Comparison of ENCODE assay signal across 26 cellular contexts in genomic region chr5:126883801-126884200, GRCh38.
DNase-seq lines count a peak whose midpoint lies in the region; ATAC-seq, FAIRE-seq and TF ChIP-seq lines count a peak whose summit lies in the region.
"Had no signal": no experiment of that assay in that cellular context is flagged by ENCODE, and none has a peak within 500 bp of the region (broad histone marks: within the 10 kb centered on the region; RNA-seq: fewer than 3 reads in every experiment).

No MANE protein-coding gene starts in this region.

- no peaks in the 10 kb centered on the region for H4K20me1 ChIP-seq in SK-N-SH (ENCODE audit: insufficient read depth)

- TF ChIP-seq RAD21 in SK-N-SH (IDR thresholded peaks at IDR 0.05; ENCODE audit: low read length), result no peak

- POLR2A ChIA-PET in SK-N-SH (lab: Yijun Ruan, JAX), result no interaction called here

- no peaks in the 10 kb centered on the region for H3K9me3 Mint-ChIP-seq in endodermal cell
- H3K9me3 Mint-ChIP-seq: activated T-helper 2 cell treated with anti-CD3 and anti-CD28 coated beads, Interferon-gamma antibody, Interleukin-2, Interleukin-4, amounts not matched to agents 10 μg/mL and 5 μg/mL and 100 μg/mL, durations not matched to agents 14 hours and 24 hours and 36 hours; immature natural killer cell; WTC11 had no signal

- H3K4me1 ChIP-seq in SK-N-SH (ENCODE audit: control insufficient read depth in 1 of 2, insufficient read depth in 2 of 2, low read depth in 1 of 2, low read length in 1 of 2), result peaks cover 3% of the 10 kb centered on the region in 2 experiments; a peak in 2 of 4 replicates
- peaks cover 10% of the 10 kb centered on the region for H3K4me1 ChIP-seq in endodermal cell (ENCODE audit: control insufficient read depth, insufficient read depth, low read length)
- H3K4me1 ChIP-seq: ascending aorta, prostate gland had no signal

- no peak overlapping the region for H3K27ac Mint-ChIP-seq in endodermal cell
- H3K27ac Mint-ChIP-seq: activated naive CD8-positive, alpha-beta T cell; activated T-helper 2 cell treated with anti-CD3 and anti-CD28 coated beads, Interferon-gamma antibody, Interleukin-2, Interleukin-4, amounts not matched to agents 10 μg/mL and 5 μg/mL and 100 μg/mL, durations not matched to agents 14 hours and 24 hours and 36 hours; immature natural killer cell; WTC11 had no signal

- TF ChIP-seq CTCF in D721Med (IDR thresholded peaks at IDR 0.05; ENCODE audit: insufficient read depth, missing control alignments) (no peak), SK-N-SH (IDR thresholded peaks at IDR 0.05) (no peak), endodermal cell (conservative IDR thresholded peaks at IDR 0.05) (no peak), omental fat pad (IDR thresholded peaks at IDR 0.05) (no peak), lower leg skin (IDR thresholded peaks at IDR 0.05) (no peak)

- no peaks in the 10 kb centered on the region for H3K9me3 ChIP-seq in SK-N-SH
- H3K9me3 ChIP-seq in endodermal cell (ENCODE audit: control insufficient read depth, low read length), result no peaks in the 10 kb centered on the region
- H3K9me3 ChIP-seq: ascending aorta, left ventricle myocardium inferior, prostate gland had no signal

- DNase-seq in D721Med (ENCODE audit: insufficient read length, low spot score) (no peak), SK-N-SH (no peak), endodermal cell (no peak), omental fat pad (ENCODE audit: low spot score) (no peak), lower leg skin (ENCODE audit: low spot score in 2 of 2) (no peak)
- no peak for DNase-seq in activated CD8-positive, alpha-beta memory T cell treated with anti-CD3 and anti-CD28 coated beads for 24 hours
- DNase-seq: C1 segment of cervical spinal cord, DND-41, foreskin melanocyte, H7, hippocampal formation, immature natural killer cell, left ventricle myocardium inferior, NCI-H1092, NCI-H187 treated with DMSO at 0.1 percent for 48 hours had no signal

- intact Hi-C loops in lower leg skin (cut with DNase I; ENCODE audit: low total_unique reads), result no loop called here

- H3K9me2 ChIP-seq in SK-N-SH, result no peaks in the 10 kb centered on the region

- no peak for TF ChIP-seq POLR2A in lower leg skin (IDR thresholded peaks at IDR 0.05)

- H3K36me3 ChIP-seq in SK-N-SH (replicated peaks in 1 of 2; ENCODE audit: control insufficient read depth in 1 of 2, insufficient read depth in 2 of 2, low read length in 1 of 2), result peaks cover 0 to under 1% of the 10 kb centered on the region in 2 experiments
- no peaks in the 10 kb centered on the region for H3K36me3 ChIP-seq in endodermal cell (ENCODE audit: control insufficient read depth, insufficient read depth, low read length)
- H3K36me3 ChIP-seq: ascending aorta, left ventricle myocardium inferior, prostate gland had no signal

- CTCF ChIA-PET in SK-N-SH (lab: Yijun Ruan, JAX), result interaction anchor here (1.2 kb wide), 1 partner anchor 35 kb away, joined by 3 read pairs; no protein-coding TSS in a partner anchor

- H3K27ac ChIP-seq in SK-N-SH (ENCODE audit: low read depth in 2 of 2, low read length in 1 of 2) (peak overlapping the region; percentile 16 to 42; a peak in 2 of 4 replicates), endodermal cell (ENCODE audit: low read depth, low read length) (no peak overlapping the region)
- H3K27ac ChIP-seq: ascending aorta, HL-60, left ventricle myocardium inferior, prostate gland, RWPE1, SK-N-MC had no signal

- H3K27me3 ChIP-seq in SK-N-SH (ENCODE audit: insufficient read depth) (no peaks in the 10 kb centered on the region), endodermal cell (ENCODE audit: control insufficient read depth, insufficient read depth, low read length, poor library complexity, severe bottlenecking) (no peaks in the 10 kb centered on the region)
- H3K27me3 ChIP-seq: ascending aorta had no signal

- H3K4me3 Mint-ChIP-seq in endodermal cell, result peak overlapping the region; percentile 2
- H3K4me3 Mint-ChIP-seq: activated naive CD8-positive, alpha-beta T cell; immature natural killer cell; WTC11 had no signal

- peaks cover 38% of the 10 kb centered on the region for H3K4me1 Mint-ChIP-seq in endodermal cell
- H3K4me1 Mint-ChIP-seq: immature natural killer cell had no signal

- WGBS in SK-N-SH (ENCODE audit: low lambda C conversion rate), result 73% methylated on average over 2 of the region's 2 CpGs
- 82% methylated on average over 1 of the region's 2 CpGs; no CpG with 5 or more reads in 1 of the 2 experiments for WGBS in endodermal cell (ENCODE audit: insufficient coverage in 1 of 2, insufficient read length in 1 of 2), 2 experiments
- 86 to 95% methylated on average over 2 of the region's 2 CpGs for WGBS in lower leg skin, 2 donors

- H2AFZ ChIP-seq in SK-N-SH (ENCODE audit: low read depth), result no peak overlapping the region

- H3K27me3 Mint-ChIP-seq in endodermal cell (ENCODE audit: insufficient read depth), result no peaks in the 10 kb centered on the region
- H3K27me3 Mint-ChIP-seq: activated naive CD8-positive, alpha-beta T cell had no signal

- no peak for TF ChIP-seq EP300 in SK-N-SH (IDR thresholded peaks at IDR 0.05; ENCODE audit: borderline replicate concordance in 1 of 2, low read depth in 1 of 2, low read length in 1 of 2)

- peaks cover 9% of the 10 kb centered on the region for H3F3A ChIP-seq in SK-N-SH (replicated peaks; ENCODE audit: insufficient read depth)

- H3K79me2 ChIP-seq in SK-N-SH (ENCODE audit: insufficient read depth), result no peaks in the 10 kb centered on the region

- peaks cover under 1% of the 10 kb centered on the region for H3K36me3 Mint-ChIP-seq in endodermal cell (ENCODE audit: low read depth)
- H3K36me3 Mint-ChIP-seq: WTC11 had no signal

- H3K4me2 ChIP-seq in SK-N-SH, result peak overlapping the region; percentile 35

- no peak overlapping the region for H3K4me3 ChIP-seq in SK-N-SH (ENCODE audit: low read depth in 2 of 2, low read length in 1 of 2)
- H3K4me3 ChIP-seq in endodermal cell (ENCODE audit: low read length), result peak overlapping the region; percentile 16
- H3K4me3 ChIP-seq in lower leg skin (ENCODE audit: low read depth, poor library complexity, severe bottlenecking), result no peak overlapping the region
- H3K4me3 ChIP-seq: ascending aorta, left ventricle myocardium inferior, prostate gland, SK-N-MC had no signal

- H3K9ac ChIP-seq in SK-N-SH (no peak overlapping the region), endodermal cell (ENCODE audit: extremely low read depth, low read length, poor library complexity, severe bottlenecking) (no peak overlapping the region)

- peak; percentile 29 for FAIRE-seq in D721Med (lab: Jason Lieb, UNC)
- FAIRE-seq: GM12891 had no signal

- ATAC-seq in omental fat pad (ENCODE audit: low FRiP score) (peak; percentile 48), HG03442 (IDR thresholded peaks at IDR 0.05; ENCODE audit: unreplicated experiment) (no peak), HG02588 (IDR thresholded peaks at IDR 0.05; ENCODE audit: unreplicated experiment) (no peak)
- ATAC-seq: WTC11 had no signal

TF ChIP-seq in SK-N-SH, 30 proteins besides CTCF, POLR2A, EP300 and RAD21 (continues in another document):
- no peak for TF ChIP-seq MAX (IDR thresholded peaks at IDR 0.05; ENCODE audit: low read depth)
- TF ChIP-seq GATA2 (CRISPR knock-in tag; IDR thresholded peaks at IDR 0.05), result no peak
- no peak for TF ChIP-seq ZBTB33 (IDR thresholded peaks at IDR 0.05; ENCODE audit: borderline replicate concordance, low read depth)
- no peak for TF ChIP-seq POLR2AphosphoS5 (IDR thresholded peaks at IDR 0.05; ENCODE audit: low read depth, low read length)
- no peak for TF ChIP-seq NFIC (IDR thresholded peaks at IDR 0.05; ENCODE audit: borderline replicate concordance)
- TF ChIP-seq MXI1 (IDR thresholded peaks at IDR 0.05; ENCODE audit: low read depth, low read length), result no peak
- TF ChIP-seq USF2 (IDR thresholded peaks at IDR 0.05; ENCODE audit: borderline replicate concordance, low read depth, low read length), result no peak
- TF ChIP-seq JUND (IDR thresholded peaks at IDR 0.05), result no peak
- TF ChIP-seq SIN3A (IDR thresholded peaks at IDR 0.05; ENCODE audit: borderline replicate concordance, low read depth, low read length), result no peak
- TF ChIP-seq FOXJ3 (CRISPR knock-in tag; IDR thresholded peaks at IDR 0.05), result no peak
- no peak for TF ChIP-seq PBX3 (IDR thresholded peaks at IDR 0.05)
- no peak for TF ChIP-seq SMC3 (IDR thresholded peaks at IDR 0.05; ENCODE audit: low read depth, low read length)
- TF ChIP-seq MEF2A (IDR thresholded peaks at IDR 0.05; ENCODE audit: borderline replicate concordance, low read depth), result no peak
